In the genomic region with DNA sequence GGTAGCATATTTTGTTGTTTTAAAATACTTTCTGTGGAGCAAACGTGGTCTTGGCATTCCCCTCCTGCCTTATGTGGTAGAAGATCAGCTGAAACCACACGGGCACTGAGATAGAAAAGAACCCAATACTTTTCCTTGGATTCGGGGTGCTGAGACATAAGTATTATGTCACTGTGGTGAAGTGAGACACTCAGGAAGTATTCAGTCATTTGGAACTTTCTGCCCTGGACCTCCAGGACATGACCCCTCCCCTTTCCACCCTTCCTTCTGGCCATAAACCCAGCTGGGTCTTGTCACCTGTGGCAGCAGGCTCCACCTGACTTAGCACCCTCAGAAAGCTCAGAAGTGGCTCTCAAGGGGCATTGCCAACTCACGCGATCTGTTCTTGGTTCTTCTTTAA, we compare ENCODE assay signal across 15 cellular contexts.
DNase-seq lines count a peak whose midpoint lies in the region; ATAC-seq and TF ChIP-seq lines count a peak whose summit lies in the region.
"Had no signal": no experiment of that assay in that cellular context is flagged by ENCODE, and none has a peak within 500 bp of the region (broad histone marks: within the 10 kb centered on the region; RNA-seq: fewer than 3 reads in every experiment).

No MANE protein-coding gene starts in this region.

- peak overlapping the region; percentile 42 for H3K4me2 ChIP-seq in BLaER1

- no peak overlapping the region for H3K27ac ChIP-seq in BLaER1
- peak overlapping the region in 3 of 4 donors; percentile 12 to 30 (median 20) for H3K27ac ChIP-seq in esophagus muscularis mucosa (replicated peaks in 1 of 4)
- peak overlapping the region in 3 of 4 donors; percentile 0 to 50 (median 26) for H3K27ac ChIP-seq in sigmoid colon
- no peak overlapping the region for H3K27ac ChIP-seq in WERI-Rb-1
- H3K27ac ChIP-seq: neutrophil had no signal

- H3K9ac ChIP-seq in BLaER1 = no peak overlapping the region

- DNase-seq in esophagus muscularis mucosa (ENCODE audit: extremely low spot score) (no peak), sigmoid colon (no peak), WERI-Rb-1 (no peak)
- DNase-seq: mesendoderm; NCI-H187; NCI-H69; stimulated activated naive CD4-positive, alpha-beta T cell had no signal

- intact Hi-C loops in esophagus muscularis mucosa (cut with DNase I) = no loop called here
- intact Hi-C loops in sigmoid colon (cut with DNase I) = no loop called here

- H3K27me3 ChIP-seq in BLaER1 (no peaks in the 10 kb centered on the region), esophagus muscularis mucosa (no peaks in the 10 kb centered on the region), sigmoid colon (no peaks in the 10 kb centered on the region), WERI-Rb-1 (ENCODE audit: insufficient read depth, low read depth, severe bottlenecking) (no peaks in the 10 kb centered on the region)
- H3K27me3 ChIP-seq: MG63, neutrophil had no signal

- TF ChIP-seq EP300 in esophagus muscularis mucosa (IDR thresholded peaks at IDR 0.05) = no peak
- TF ChIP-seq EP300 in sigmoid colon (IDR thresholded peaks at IDR 0.05) = no peak

- TF ChIP-seq CTCF in esophagus muscularis mucosa (IDR thresholded peaks at IDR 0.05) = no peak
- no peak for TF ChIP-seq CTCF in sigmoid colon (IDR thresholded peaks at IDR 0.05)
- no peak for TF ChIP-seq CTCF in WERI-Rb-1 (IDR thresholded peaks at IDR 0.05; ENCODE audit: low read depth, low read length)

- ATAC-seq in HG03354 (IDR thresholded peaks at IDR 0.05; ENCODE audit: poor library complexity, severe bottlenecking, unreplicated experiment) = peak; percentile 58
- ATAC-seq in GM18502 (IDR thresholded peaks at IDR 0.05; ENCODE audit: poor library complexity, unreplicated experiment) = no peak
- ATAC-seq in HG03196 (IDR thresholded peaks at IDR 0.05; ENCODE audit: unreplicated experiment) = no peak
- ATAC-seq in GM18870 (IDR thresholded peaks at IDR 0.05; ENCODE audit: unreplicated experiment) = no peak
- ATAC-seq: activated T-helper 17 cell treated with anti-CD3 and anti-CD28 coated beads, Interleukin-2, amount 50 U/mL, for 72 hours had no signal

- H3K4me1 ChIP-seq in BLaER1 (peaks cover 31% of the 10 kb centered on the region), esophagus muscularis mucosa (peaks cover 12 to 19% (median 14%) of the 10 kb centered on the region in 4 donors), sigmoid colon (peaks cover 0 to 17% (median 0%) of the 10 kb centered on the region in 4 donors)

- peaks cover 11% of the 10 kb centered on the region; the same call in 1 of the 2 replicates for H4K20me1 ChIP-seq in BLaER1

- no peak for TF ChIP-seq POLR2A in esophagus muscularis mucosa (IDR thresholded peaks at IDR 0.05; ENCODE audit: low read depth)
- TF ChIP-seq POLR2A in sigmoid colon (IDR thresholded peaks at IDR 0.05) = no peak

- H3K4me3 ChIP-seq in BLaER1 (no peak overlapping the region), esophagus muscularis mucosa (no peak overlapping the region), sigmoid colon (no peak overlapping the region), WERI-Rb-1 (ENCODE audit: low read depth, low read length) (no peak overlapping the region)
- H3K4me3 ChIP-seq: MG63 had no signal

- no peaks in the 10 kb centered on the region for H3K9me3 ChIP-seq in BLaER1
- no peaks in the 10 kb centered on the region for H3K9me3 ChIP-seq in esophagus muscularis mucosa
- H3K9me3 ChIP-seq in sigmoid colon = no peaks in the 10 kb centered on the region
- no peaks in the 10 kb centered on the region for H3K9me3 ChIP-seq in WERI-Rb-1 (ENCODE audit: severe bottlenecking)
- H3K9me3 ChIP-seq: MG63, neutrophil had no signal

- WGBS in esophagus muscularis mucosa = 86% methylated on average over 5 of the region's 5 CpGs
- WGBS in sigmoid colon, 2 donors = 86 to 95% methylated on average over 5 of the region's 5 CpGs

- H3K36me3 ChIP-seq in BLaER1 (no peaks in the 10 kb centered on the region), esophagus muscularis mucosa (peaks cover 7 to 81% (median 52%) of the 10 kb centered on the region in 4 donors), sigmoid colon (peaks cover 0 to 47% (median 11%) of the 10 kb centered on the region in 4 donors), WERI-Rb-1 (peaks cover 9% of the 10 kb centered on the region)

Comparison
In these comparisons a context has a peak if more than half of its experiments do, and no peak if none do; other contexts are left out.
1. H3K27ac ChIP-seq: peak in esophagus muscularis mucosa (3 of 4) and sigmoid colon (3 of 4); none in BLaER1 (single experiment) and WERI-Rb-1 (single experiment).